1 cellular context compared by ENCODE assay signal in the genomic region with DNA sequence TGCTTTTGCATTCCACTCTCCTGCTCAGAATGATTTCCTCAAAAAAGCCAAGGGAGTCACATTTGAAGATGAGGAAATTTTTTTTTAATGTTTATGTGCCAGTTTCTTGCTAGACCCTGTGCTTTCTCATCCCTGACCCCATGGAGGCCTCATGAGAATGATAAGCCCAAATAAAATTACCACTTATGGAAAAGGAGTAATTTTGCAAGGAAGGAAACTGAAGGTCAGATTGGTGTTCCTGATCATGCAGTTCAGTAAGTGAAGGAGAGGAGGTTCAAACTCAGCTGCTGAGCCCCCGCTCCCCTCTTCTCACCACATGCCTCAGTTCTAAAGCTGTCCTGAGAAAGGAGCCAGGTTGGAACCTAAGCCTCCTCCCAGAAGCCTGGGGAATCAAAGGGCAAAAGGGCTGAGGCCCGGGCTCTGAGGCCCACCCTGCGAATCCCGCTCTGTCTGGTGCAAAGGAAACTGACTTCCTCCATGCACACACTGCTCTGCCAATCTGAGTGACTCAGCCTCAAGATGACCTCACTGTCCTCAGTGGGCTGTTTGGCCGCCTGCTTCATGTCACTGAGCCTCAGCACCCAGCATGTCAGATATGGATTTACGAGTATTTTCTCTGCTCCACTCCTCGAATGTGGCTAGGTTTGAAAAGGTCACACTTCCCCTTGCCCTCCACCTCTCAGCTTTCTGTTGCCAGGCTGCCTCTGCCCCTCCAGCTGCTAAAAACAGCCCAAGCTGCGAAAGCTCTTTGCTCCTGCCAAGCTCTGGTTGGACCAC.
TF ChIP-seq lines count a peak whose summit lies in the region.

No MANE protein-coding gene starts in this region.

TF ChIP-seq in HepG2, 621 proteins besides CTCF, POLR2A, EP300 and RAD21 (continued from another document and continues in another):
- TF ChIP-seq, protein P1, sequence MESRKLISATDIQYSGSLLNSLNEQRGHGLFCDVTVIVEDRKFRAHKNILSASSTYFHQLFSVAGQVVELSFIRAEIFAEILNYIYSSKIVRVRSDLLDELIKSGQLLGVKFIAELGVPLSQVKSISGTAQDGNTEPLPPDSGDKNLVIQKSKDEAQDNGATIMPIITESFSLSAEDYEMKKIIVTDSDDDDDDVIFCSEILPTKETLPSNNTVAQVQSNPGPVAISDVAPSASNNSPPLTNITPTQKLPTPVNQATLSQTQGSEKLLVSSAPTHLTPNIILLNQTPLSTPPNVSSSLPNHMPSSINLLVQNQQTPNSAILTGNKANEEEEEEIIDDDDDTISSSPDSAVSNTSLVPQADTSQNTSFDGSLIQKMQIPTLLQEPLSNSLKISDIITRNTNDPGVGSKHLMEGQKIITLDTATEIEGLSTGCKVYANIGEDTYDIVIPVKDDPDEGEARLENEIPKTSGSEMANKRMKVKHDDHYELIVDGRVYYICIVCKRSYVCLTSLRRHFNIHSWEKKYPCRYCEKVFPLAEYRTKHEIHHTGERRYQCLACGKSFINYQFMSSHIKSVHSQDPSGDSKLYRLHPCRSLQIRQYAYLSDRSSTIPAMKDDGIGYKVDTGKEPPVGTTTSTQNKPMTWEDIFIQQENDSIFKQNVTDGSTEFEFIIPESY (CRISPR knock-in tag; IDR thresholded peaks at IDR 0.05), result 0 out of 2 replicates have a peak, but pooled peaks have one; percentile 10
- TF ChIP-seq BCL6 (CRISPR knock-in tag; IDR thresholded peaks at IDR 0.05), result no peak
- no peak for TF ChIP-seq BORCS8-MEF2B (CRISPR knock-in tag; IDR thresholded peaks at IDR 0.05)
- TF ChIP-seq CCAR2 (optimal IDR thresholded peaks at IDR 0.05; ENCODE audit: low read depth, low read length), result no peak
- TF ChIP-seq, protein P2, sequence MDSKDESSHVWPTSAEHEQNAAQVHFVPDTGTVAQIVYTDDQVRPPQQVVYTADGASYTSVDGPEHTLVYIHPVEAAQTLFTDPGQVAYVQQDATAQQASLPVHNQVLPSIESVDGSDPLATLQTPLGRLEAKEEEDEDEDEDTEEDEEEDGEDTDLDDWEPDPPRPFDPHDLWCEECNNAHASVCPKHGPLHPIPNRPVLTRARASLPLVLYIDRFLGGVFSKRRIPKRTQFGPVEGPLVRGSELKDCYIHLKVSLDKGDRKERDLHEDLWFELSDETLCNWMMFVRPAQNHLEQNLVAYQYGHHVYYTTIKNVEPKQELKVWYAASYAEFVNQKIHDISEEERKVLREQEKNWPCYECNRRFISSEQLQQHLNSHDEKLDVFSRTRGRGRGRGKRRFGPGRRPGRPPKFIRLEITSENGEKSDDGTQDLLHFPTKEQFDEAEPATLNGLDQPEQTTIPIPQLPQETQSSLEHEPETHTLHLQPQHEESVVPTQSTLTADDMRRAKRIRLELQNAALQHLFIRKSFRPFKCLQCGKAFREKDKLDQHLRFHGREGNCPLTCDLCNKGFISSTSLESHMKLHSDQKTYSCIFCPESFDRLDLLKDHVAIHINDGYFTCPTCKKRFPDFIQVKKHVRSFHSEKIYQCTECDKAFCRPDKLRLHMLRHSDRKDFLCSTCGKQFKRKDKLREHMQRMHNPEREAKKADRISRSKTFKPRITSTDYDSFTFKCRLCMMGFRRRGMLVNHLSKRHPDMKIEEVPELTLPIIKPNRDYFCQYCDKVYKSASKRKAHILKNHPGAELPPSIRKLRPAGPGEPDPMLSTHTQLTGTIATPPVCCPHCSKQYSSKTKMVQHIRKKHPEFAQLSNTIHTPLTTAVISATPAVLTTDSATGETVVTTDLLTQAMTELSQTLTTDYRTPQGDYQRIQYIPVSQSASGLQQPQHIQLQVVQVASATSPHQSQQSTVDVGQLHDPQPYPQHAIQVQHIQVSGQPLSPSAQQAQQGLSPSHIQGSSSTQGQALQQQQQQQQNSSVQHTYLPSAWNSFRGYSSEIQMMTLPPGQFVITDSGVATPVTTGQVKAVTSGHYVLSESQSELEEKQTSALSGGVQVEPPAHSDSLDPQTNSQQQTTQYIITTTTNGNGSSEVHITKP (CRISPR knock-in tag; IDR thresholded peaks at IDR 0.05; ENCODE audit: low read depth), result no peak
- TF ChIP-seq CCDC6 (CRISPR knock-in tag; IDR thresholded peaks at IDR 0.05), result no peak
- no peak for TF ChIP-seq ZNF34 (CRISPR knock-in tag; IDR thresholded peaks at IDR 0.05; ENCODE audit: borderline replicate concordance)
- TF ChIP-seq KDM1A (CRISPR knock-in tag; IDR thresholded peaks at IDR 0.05), result no peak
- TF ChIP-seq FOXC1 (CRISPR knock-in tag; IDR thresholded peaks at IDR 0.05; ENCODE audit: borderline replicate concordance), result no peak
- no peak for TF ChIP-seq RBM39 (IDR thresholded peaks at IDR 0.05; ENCODE audit: low read depth, low read length, poor library complexity, severe bottlenecking)
- no peak for TF ChIP-seq ZFP36 (IDR thresholded peaks at IDR 0.05; ENCODE audit: borderline replicate concordance, low read depth, low read length, partially characterized antibody)
- TF ChIP-seq ZSCAN21 (CRISPR knock-in tag; IDR thresholded peaks at IDR 0.05; ENCODE audit: borderline replicate concordance), result no peak
- no peak for TF ChIP-seq SYNCRIP (IDR thresholded peaks at IDR 0.05; ENCODE audit: insufficient read depth, low read depth, low read length)
- TF ChIP-seq, protein P3, sequence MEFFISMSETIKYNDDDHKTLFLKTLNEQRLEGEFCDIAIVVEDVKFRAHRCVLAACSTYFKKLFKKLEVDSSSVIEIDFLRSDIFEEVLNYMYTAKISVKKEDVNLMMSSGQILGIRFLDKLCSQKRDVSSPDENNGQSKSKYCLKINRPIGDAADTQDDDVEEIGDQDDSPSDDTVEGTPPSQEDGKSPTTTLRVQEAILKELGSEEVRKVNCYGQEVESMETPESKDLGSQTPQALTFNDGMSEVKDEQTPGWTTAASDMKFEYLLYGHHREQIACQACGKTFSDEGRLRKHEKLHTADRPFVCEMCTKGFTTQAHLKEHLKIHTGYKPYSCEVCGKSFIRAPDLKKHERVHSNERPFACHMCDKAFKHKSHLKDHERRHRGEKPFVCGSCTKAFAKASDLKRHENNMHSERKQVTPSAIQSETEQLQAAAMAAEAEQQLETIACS (CRISPR knock-in tag; IDR thresholded peaks at IDR 0.05), result no peak
- peak; percentile 37; the same call in 1 of the 2 replicates for TF ChIP-seq ZNF501 (CRISPR knock-in tag; IDR thresholded peaks at IDR 0.05)
- no peak for TF ChIP-seq ZNF143 (CRISPR knock-in tag; IDR thresholded peaks at IDR 0.05)
- peak; percentile 93 for TF ChIP-seq ZBTB38 (CRISPR knock-in tag; IDR thresholded peaks at IDR 0.05)
- peak; percentile 31; the same call in 1 of the 2 replicates for TF ChIP-seq ZNF292 (CRISPR knock-in tag; IDR thresholded peaks at IDR 0.05; ENCODE audit: borderline replicate concordance, low read depth)
- TF ChIP-seq, protein P4, sequence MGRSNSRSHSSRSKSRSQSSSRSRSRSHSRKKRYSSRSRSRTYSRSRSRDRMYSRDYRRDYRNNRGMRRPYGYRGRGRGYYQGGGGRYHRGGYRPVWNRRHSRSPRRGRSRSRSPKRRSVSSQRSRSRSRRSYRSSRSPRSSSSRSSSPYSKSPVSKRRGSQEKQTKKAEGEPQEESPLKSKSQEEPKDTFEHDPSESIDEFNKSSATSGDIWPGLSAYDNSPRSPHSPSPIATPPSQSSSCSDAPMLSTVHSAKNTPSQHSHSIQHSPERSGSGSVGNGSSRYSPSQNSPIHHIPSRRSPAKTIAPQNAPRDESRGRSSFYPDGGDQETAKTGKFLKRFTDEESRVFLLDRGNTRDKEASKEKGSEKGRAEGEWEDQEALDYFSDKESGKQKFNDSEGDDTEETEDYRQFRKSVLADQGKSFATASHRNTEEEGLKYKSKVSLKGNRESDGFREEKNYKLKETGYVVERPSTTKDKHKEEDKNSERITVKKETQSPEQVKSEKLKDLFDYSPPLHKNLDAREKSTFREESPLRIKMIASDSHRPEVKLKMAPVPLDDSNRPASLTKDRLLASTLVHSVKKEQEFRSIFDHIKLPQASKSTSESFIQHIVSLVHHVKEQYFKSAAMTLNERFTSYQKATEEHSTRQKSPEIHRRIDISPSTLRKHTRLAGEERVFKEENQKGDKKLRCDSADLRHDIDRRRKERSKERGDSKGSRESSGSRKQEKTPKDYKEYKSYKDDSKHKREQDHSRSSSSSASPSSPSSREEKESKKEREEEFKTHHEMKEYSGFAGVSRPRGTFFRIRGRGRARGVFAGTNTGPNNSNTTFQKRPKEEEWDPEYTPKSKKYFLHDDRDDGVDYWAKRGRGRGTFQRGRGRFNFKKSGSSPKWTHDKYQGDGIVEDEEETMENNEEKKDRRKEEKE (IDR thresholded peaks at IDR 0.05), result no peak
- no peak for TF ChIP-seq PRMT3 (CRISPR knock-in tag; IDR thresholded peaks at IDR 0.05; ENCODE audit: borderline replicate concordance, low read depth)
- TF ChIP-seq REXO4 (CRISPR knock-in tag; IDR thresholded peaks at IDR 0.05; ENCODE audit: borderline replicate concordance), result no peak
- TF ChIP-seq ZNF644 (CRISPR knock-in tag; IDR thresholded peaks at IDR 0.05; ENCODE audit: low read depth), result no peak
- TF ChIP-seq NFE2L2 (IDR thresholded peaks at IDR 0.05; ENCODE audit: low read length), result no peak
- no peak for TF ChIP-seq HMGA1 (CRISPR knock-in tag; conservative IDR thresholded peaks at IDR 0.05)
- TF ChIP-seq, protein P5, sequence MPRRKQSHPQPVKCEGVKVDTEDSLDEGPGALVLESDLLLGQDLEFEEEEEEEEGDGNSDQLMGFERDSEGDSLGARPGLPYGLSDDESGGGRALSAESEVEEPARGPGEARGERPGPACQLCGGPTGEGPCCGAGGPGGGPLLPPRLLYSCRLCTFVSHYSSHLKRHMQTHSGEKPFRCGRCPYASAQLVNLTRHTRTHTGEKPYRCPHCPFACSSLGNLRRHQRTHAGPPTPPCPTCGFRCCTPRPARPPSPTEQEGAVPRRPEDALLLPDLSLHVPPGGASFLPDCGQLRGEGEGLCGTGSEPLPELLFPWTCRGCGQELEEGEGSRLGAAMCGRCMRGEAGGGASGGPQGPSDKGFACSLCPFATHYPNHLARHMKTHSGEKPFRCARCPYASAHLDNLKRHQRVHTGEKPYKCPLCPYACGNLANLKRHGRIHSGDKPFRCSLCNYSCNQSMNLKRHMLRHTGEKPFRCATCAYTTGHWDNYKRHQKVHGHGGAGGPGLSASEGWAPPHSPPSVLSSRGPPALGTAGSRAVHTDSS (CRISPR knock-in tag; conservative IDR thresholded peaks at IDR 0.05), result no peak
- TF ChIP-seq ZMAT3 (CRISPR knock-in tag; conservative IDR thresholded peaks at IDR 0.05), result no peak
- TF ChIP-seq, protein P6, sequence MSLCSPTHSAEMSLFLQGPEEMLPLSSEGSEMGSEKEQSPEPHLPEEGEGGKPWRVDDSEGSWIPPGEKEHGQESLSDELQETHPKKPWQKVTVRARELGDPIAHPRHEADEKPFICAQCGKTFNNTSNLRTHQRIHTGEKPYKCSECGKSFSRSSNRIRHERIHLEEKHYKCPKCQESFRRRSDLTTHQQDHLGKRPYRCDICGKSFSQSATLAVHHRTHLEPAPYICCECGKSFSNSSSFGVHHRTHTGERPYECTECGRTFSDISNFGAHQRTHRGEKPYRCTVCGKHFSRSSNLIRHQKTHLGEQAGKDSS (CRISPR knock-in tag; IDR thresholded peaks at IDR 0.05; ENCODE audit: borderline replicate concordance, low read depth), result no peak
- no peak for TF ChIP-seq KLF12 (CRISPR knock-in tag; IDR thresholded peaks at IDR 0.05; ENCODE audit: borderline replicate concordance)
- TF ChIP-seq SMC3 (IDR thresholded peaks at IDR 0.05; ENCODE audit: low read length), result no peak
- TF ChIP-seq, protein P7, sequence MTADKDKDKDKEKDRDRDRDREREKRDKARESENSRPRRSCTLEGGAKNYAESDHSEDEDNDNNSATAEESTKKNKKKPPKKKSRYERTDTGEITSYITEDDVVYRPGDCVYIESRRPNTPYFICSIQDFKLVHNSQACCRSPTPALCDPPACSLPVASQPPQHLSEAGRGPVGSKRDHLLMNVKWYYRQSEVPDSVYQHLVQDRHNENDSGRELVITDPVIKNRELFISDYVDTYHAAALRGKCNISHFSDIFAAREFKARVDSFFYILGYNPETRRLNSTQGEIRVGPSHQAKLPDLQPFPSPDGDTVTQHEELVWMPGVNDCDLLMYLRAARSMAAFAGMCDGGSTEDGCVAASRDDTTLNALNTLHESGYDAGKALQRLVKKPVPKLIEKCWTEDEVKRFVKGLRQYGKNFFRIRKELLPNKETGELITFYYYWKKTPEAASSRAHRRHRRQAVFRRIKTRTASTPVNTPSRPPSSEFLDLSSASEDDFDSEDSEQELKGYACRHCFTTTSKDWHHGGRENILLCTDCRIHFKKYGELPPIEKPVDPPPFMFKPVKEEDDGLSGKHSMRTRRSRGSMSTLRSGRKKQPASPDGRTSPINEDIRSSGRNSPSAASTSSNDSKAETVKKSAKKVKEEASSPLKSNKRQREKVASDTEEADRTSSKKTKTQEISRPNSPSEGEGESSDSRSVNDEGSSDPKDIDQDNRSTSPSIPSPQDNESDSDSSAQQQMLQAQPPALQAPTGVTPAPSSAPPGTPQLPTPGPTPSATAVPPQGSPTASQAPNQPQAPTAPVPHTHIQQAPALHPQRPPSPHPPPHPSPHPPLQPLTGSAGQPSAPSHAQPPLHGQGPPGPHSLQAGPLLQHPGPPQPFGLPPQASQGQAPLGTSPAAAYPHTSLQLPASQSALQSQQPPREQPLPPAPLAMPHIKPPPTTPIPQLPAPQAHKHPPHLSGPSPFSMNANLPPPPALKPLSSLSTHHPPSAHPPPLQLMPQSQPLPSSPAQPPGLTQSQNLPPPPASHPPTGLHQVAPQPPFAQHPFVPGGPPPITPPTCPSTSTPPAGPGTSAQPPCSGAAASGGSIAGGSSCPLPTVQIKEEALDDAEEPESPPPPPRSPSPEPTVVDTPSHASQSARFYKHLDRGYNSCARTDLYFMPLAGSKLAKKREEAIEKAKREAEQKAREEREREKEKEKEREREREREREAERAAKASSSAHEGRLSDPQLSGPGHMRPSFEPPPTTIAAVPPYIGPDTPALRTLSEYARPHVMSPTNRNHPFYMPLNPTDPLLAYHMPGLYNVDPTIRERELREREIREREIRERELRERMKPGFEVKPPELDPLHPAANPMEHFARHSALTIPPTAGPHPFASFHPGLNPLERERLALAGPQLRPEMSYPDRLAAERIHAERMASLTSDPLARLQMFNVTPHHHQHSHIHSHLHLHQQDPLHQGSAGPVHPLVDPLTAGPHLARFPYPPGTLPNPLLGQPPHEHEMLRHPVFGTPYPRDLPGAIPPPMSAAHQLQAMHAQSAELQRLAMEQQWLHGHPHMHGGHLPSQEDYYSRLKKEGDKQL (CRISPR knock-in tag; IDR thresholded peaks at IDR 0.05; ENCODE audit: low read depth), result no peak
- TF ChIP-seq ZFAT (CRISPR knock-in tag; conservative IDR thresholded peaks at IDR 0.05), result no peak
- TF ChIP-seq, protein P8, sequence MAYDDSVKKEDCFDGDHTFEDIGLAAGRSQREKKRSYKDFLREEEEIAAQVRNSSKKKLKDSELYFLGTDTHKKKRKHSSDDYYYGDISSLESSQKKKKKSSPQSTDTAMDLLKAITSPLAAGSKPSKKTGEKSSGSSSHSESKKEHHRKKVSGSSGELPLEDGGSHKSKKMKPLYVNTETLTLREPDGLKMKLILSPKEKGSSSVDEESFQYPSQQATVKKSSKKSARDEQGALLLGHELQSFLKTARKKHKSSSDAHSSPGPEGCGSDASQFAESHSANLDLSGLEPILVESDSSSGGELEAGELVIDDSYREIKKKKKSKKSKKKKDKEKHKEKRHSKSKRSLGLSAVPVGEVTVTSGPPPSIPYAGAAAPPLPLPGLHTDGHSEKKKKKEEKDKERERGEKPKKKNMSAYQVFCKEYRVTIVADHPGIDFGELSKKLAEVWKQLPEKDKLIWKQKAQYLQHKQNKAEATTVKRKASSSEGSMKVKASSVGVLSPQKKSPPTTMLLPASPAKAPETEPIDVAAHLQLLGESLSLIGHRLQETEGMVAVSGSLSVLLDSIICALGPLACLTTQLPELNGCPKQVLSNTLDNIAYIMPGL (CRISPR knock-in tag; IDR thresholded peaks at IDR 0.05; ENCODE audit: borderline replicate concordance in 1 of 2, low read depth in 1 of 2), result no peak
- no peak for TF ChIP-seq SMAD3 (CRISPR knock-in tag; IDR thresholded peaks at IDR 0.05)
- TF ChIP-seq, protein P9, sequence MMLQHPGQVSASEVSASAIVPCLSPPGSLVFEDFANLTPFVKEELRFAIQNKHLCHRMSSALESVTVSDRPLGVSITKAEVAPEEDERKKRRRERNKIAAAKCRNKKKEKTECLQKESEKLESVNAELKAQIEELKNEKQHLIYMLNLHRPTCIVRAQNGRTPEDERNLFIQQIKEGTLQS (CRISPR knock-in tag; IDR thresholded peaks at IDR 0.05), result peak; percentile 71; the same call in 1 of the 2 replicates
- TF ChIP-seq ZNF335 (CRISPR knock-in tag; IDR thresholded peaks at IDR 0.05), result no peak
- TF ChIP-seq ADNP (CRISPR knock-in tag; IDR thresholded peaks at IDR 0.05), result no peak
